9 cellular contexts compared by ENCODE assay signal in genomic region chr19:30846102-30846501, GRCh38.
"Had no signal": no experiment of that assay in that cellular context is flagged by ENCODE, and none has a peak within 500 bp of the region (broad histone marks: within the 10 kb centered on the region; RNA-seq: fewer than 3 reads in every experiment).

No MANE protein-coding gene starts in this region.

- ATAC-seq: GM23338, HCT116 had no signal

- H3K27ac ChIP-seq: GM23248 had no signal

- DNase-seq: GM23248, GOT3, H7, H9, HCEC 1CT, HFFc6 had no signal

- H3K27ac Mint-ChIP-seq: GM23338, H9, HFFc6 had no signal

- H3K9me3 ChIP-seq: HAP-1 had no signal

- H3K4me3 ChIP-seq: GM23248, GM23338, HAP-1 had no signal

- H3K36me3 ChIP-seq: HAP-1 had no signal

- H3K4me3 Mint-ChIP-seq: GM23338, H9, HFFc6 had no signal

- H3K4me1 ChIP-seq: HAP-1 had no signal
